ENCODE assay signal across 34 cellular contexts in genomic region chr19:47757617-47758432, GRCh38. TPM values are rescaled to one million over a fixed set of nuclear protein-coding genes. Genes with fewer than 3 reads are reported as not detected.
DNase-seq lines count a peak whose midpoint lies in the region; ATAC-seq and TF ChIP-seq lines count a peak whose summit lies in the region.
"Had no signal": no experiment of that assay in that cellular context is flagged by ENCODE, and none has a peak within 500 bp of the region (broad histone marks: within the 10 kb centered on the region; RNA-seq: fewer than 3 reads in every experiment).

No MANE protein-coding gene starts in this region.

- no peaks in the 10 kb centered on the region for H3K27me3 ChIP-seq in CD4-positive, alpha-beta T cell (ENCODE audit: control insufficient read depth, insufficient read depth, low read length)
- H3K27me3 ChIP-seq in duodenal mucosa (ENCODE audit: control insufficient read depth in 1 of 2, insufficient read depth in 2 of 2, low read length in 2 of 2), result no peaks in the 10 kb centered on the region
- no peaks in the 10 kb centered on the region for H3K27me3 ChIP-seq in mucosa of rectum (ENCODE audit: control insufficient read depth in 2 of 2, insufficient read depth in 2 of 2, low read length in 2 of 2)
- H3K27me3 ChIP-seq in foreskin keratinocyte, result no peaks in the 10 kb centered on the region
- H3K27me3 ChIP-seq: BLaER1 treated with 17β-estradiol and CSF1 and Interleukin-3, amounts not matched to agents 10 nM and 100 nM; esophagus muscularis mucosa; stomach; tibial artery had no signal

- H3K9me3 ChIP-seq in CD4-positive, alpha-beta T cell (ENCODE audit: control insufficient read depth, low read length), result no peaks in the 10 kb centered on the region
- H3K9me3 ChIP-seq in duodenal mucosa (ENCODE audit: control insufficient read depth in 1 of 2, low read length in 2 of 2), result no peaks in the 10 kb centered on the region
- H3K9me3 ChIP-seq in mucosa of rectum (ENCODE audit: control insufficient read depth in 2 of 2, low read length in 2 of 2), result no peaks in the 10 kb centered on the region
- H3K9me3 ChIP-seq: BLaER1 treated with 17β-estradiol and CSF1 and Interleukin-3, amounts not matched to agents 10 nM and 100 nM; esophagus muscularis mucosa; stomach; tibial artery had no signal

- H3K27me3 Mint-ChIP-seq in CD4-positive, alpha-beta T cell, result no peaks in the 10 kb centered on the region
- H3K27me3 Mint-ChIP-seq: activated CD4-positive, alpha-beta T cell treated with anti-CD3 and anti-CD28 coated beads, Interleukin-2, amount 10 ng/mL, durations not matched to agents 7 days and 5 days; effector memory CD8-positive, alpha-beta T cell; IgD-negative memory B cell; naive thymus-derived CD8-positive, alpha-beta T cell had no signal

- H3K27ac ChIP-seq in CD4-positive, alpha-beta T cell (ENCODE audit: low read depth, low read length), result no peak overlapping the region
- H3K27ac ChIP-seq in duodenal mucosa (ENCODE audit: low read depth, low read length), result peak overlapping the region; percentile 88
- peak overlapping the region; percentile 84 to 85 for H3K27ac ChIP-seq in mucosa of rectum (ENCODE audit: low read depth in 2 of 2, low read length in 2 of 2)
- H3K27ac ChIP-seq in foreskin keratinocyte, result no peak overlapping the region
- H3K27ac ChIP-seq: BLaER1 treated with 17β-estradiol and CSF1 and Interleukin-3, amounts not matched to agents 10 nM and 100 nM; coronary artery; esophagus muscularis mucosa; PC-9; skin epidermis; stomach; tibial artery had no signal

- no peak for ATAC-seq in CD4-positive, alpha-beta T cell (ENCODE audit: poor library complexity)
- no peak for ATAC-seq in foreskin keratinocyte
- ATAC-seq: activated T-cell treated with anti-CD3 and anti-CD28 coated beads, Interleukin-2, amount 50 U/mL, for 4 hours; effector memory CD8-positive, alpha-beta T cell; naive thymus-derived CD8-positive, alpha-beta T cell had no signal

- CTCF ChIA-PET in CD4-positive, alpha-beta T cell (lab: Charles Lee), result no interaction called here

- no peak for DNase-seq in CD4-positive, alpha-beta T cell
- DNase-seq in HuH-7 (ENCODE audit: low spot score) (peak; percentile 56), GM19240 (ENCODE audit: insufficient read length, low spot score) (no peak), foreskin keratinocyte (no peak), NCI-H2227 (lab: John Stamatoyannopoulos, UW; ENCODE audit: unreplicated experiment) (no peak)
- DNase-seq: activated CD4-positive, alpha-beta T cell treated with anti-CD3 and anti-CD28 coated beads, Interleukin-2, amount 10 ng/mL, durations not matched to agents 7 days and 5 days; activated gamma-delta T cell treated with Interleukin-2 at 50 U/mL for 16 hours; activated T-cell treated with anti-CD3 and anti-CD28 coated beads, Interleukin-2, amount 50 U/mL, for 4 hours; amniotic stem cell; effector memory CD8-positive, alpha-beta T cell; foreskin melanocyte; hippocampal formation; immature natural killer cell; mesendoderm; naive thymus-derived CD8-positive, alpha-beta T cell; NCI-H1092; NCI-H1694 treated with DMSO at 0.1 percent for 48 hours; NCI-H2171 treated with DMSO at 0.1 percent for 48 hours; NCI-H524; PC-9; SIG-M5; stimulated activated CD8-positive, alpha-beta memory T cell treated with anti-CD3 and anti-CD28 coated beads, Interleukin-4, amount 100 ng/mL, for 48 hours; stomach; SW 1271; tibial artery had no signal

- H3K4me3 ChIP-seq in duodenal mucosa (ENCODE audit: low read depth in 1 of 2, low read length in 2 of 2) (peak overlapping the region in 1 of 2 donors; percentile 0), mucosa of rectum (ENCODE audit: low read length in 2 of 2) (peak overlapping the region in 1 of 2 donors; percentile 16)
- H3K4me3 ChIP-seq: BLaER1 treated with 17β-estradiol and CSF1 and Interleukin-3, amounts not matched to agents 10 nM and 100 nM; coronary artery; esophagus muscularis mucosa; PC-9; skin epidermis; stomach; tibial artery had no signal

- H3K4me1 ChIP-seq in duodenal mucosa (ENCODE audit: control insufficient read depth in 1 of 2, insufficient read depth in 2 of 2, low read length in 2 of 2) (peaks cover 16 to 19% of the 10 kb centered on the region in 2 donors), mucosa of rectum (ENCODE audit: control insufficient read depth in 2 of 2, insufficient read depth in 2 of 2, low read length in 2 of 2) (peaks cover 21 to 27% of the 10 kb centered on the region in 2 donors), foreskin keratinocyte (no peaks in the 10 kb centered on the region)
- H3K4me1 ChIP-seq: stomach, tibial artery had no signal

- POLR2A ChIA-PET in CD4-positive, alpha-beta T cell (lab: Charles Lee), result interaction anchor here (0.7 to 1.9 kb wide), 2 partner anchors 13 to 300 kb away, joined by 3 to 6 read pairs; partner anchors contain the start of gene NOP53

- H3K9me3 Mint-ChIP-seq in CD4-positive, alpha-beta T cell, result no peaks in the 10 kb centered on the region
- H3K9me3 Mint-ChIP-seq: activated CD4-positive, alpha-beta T cell treated with anti-CD3 and anti-CD28 coated beads, Interleukin-2, amount 10 ng/mL, durations not matched to agents 7 days and 5 days; activated T-cell treated with anti-CD3 and anti-CD28 coated beads, Interleukin-2, amount 50 U/mL, for 4 hours; effector memory CD8-positive, alpha-beta T cell; naive thymus-derived CD8-positive, alpha-beta T cell had no signal

- TF ChIP-seq CTCF in CD4-positive, alpha-beta T cell (IDR thresholded peaks at IDR 0.05), result no peak
- no peak for TF ChIP-seq CTCF in foreskin keratinocyte (conservative IDR thresholded peaks at IDR 0.05)

- no peak overlapping the region for H3K4me3 Mint-ChIP-seq in CD4-positive, alpha-beta T cell
- H3K4me3 Mint-ChIP-seq: activated CD4-positive, alpha-beta T cell treated with anti-CD3 and anti-CD28 coated beads, Interleukin-2, amount 10 ng/mL, durations not matched to agents 7 days and 5 days; activated T-cell treated with anti-CD3 and anti-CD28 coated beads, Interleukin-2, amount 50 U/mL, for 4 hours; immature natural killer cell had no signal

- H3K4me1 Mint-ChIP-seq in CD4-positive, alpha-beta T cell (ENCODE audit: low read depth), result peaks cover 11% of the 10 kb centered on the region

- H3K36me3 Mint-ChIP-seq in CD4-positive, alpha-beta T cell (ENCODE audit: low read depth), result peaks cover 56% of the 10 kb centered on the region

- H3K9ac ChIP-seq in duodenal mucosa (ENCODE audit: low read depth in 1 of 2, low read length in 2 of 2) (peak overlapping the region; percentile 55 to 60), mucosa of rectum (ENCODE audit: low read depth in 1 of 2, low read length in 2 of 2) (peak overlapping the region in 1 of 2 donors; percentile 18)
- H3K9ac ChIP-seq: BLaER1 treated with 17β-estradiol and CSF1 and Interleukin-3, amounts not matched to agents 10 nM and 100 nM had no signal

- H3K27ac Mint-ChIP-seq in CD4-positive, alpha-beta T cell, result peak overlapping the region; percentile 37
- H3K27ac Mint-ChIP-seq: activated CD4-positive, alpha-beta T cell treated with anti-CD3 and anti-CD28 coated beads, Interleukin-2, amount 10 ng/mL, durations not matched to agents 7 days and 5 days; effector memory CD8-positive, alpha-beta T cell had no signal

- H3K36me3 ChIP-seq in duodenal mucosa (ENCODE audit: control insufficient read depth in 1 of 2, insufficient read depth in 2 of 2, low read length in 2 of 2) (peaks cover 25 to 49% of the 10 kb centered on the region in 2 donors), mucosa of rectum (ENCODE audit: control insufficient read depth in 2 of 2, insufficient read depth in 2 of 2, low read length in 2 of 2) (peaks cover 36 to 44% of the 10 kb centered on the region in 2 donors)

- intact Hi-C loops in CD4-positive, alpha-beta T cell (cut with DNase I, micrococcal nuclease), result no loop called here

RNA-seq across cellular contexts. Expression of gene NOP53, which starts 12.5 kb away (rescaled TPM):
- total RNA-seq in CD4-positive, alpha-beta T cell, result 1,000 to 10,000 TPM; 1,074 to 1,154 TPM
- total RNA-seq in foreskin keratinocyte, result 73.1 and 76.9 TPM in 2 replicates
- polyA plus RNA-seq in foreskin keratinocyte, result 128 and 142 TPM in 2 replicates

RNA-seq across cellular contexts. Expression of gene SELENOW, which starts 20.7 kb away (rescaled TPM):
- 10 to 100 TPM; 71.6 TPM for total RNA-seq in CD4-positive, alpha-beta T cell
- total RNA-seq in foreskin keratinocyte, result 412 and 470 TPM in 2 replicates
- polyA plus RNA-seq in foreskin keratinocyte, result 523 and 582 TPM in 2 replicates

RNA-seq across cellular contexts. Expression of gene EHD2, which starts 44.6 kb away (rescaled TPM):
- total RNA-seq in CD4-positive, alpha-beta T cell, result under 1 TPM in 1 of 2 experiments, not detected in 1; 0.16 TPM
- total RNA-seq in foreskin keratinocyte, result 70.2 and 74.9 TPM in 2 replicates
- polyA plus RNA-seq in foreskin keratinocyte, result 93.3 and 98.9 TPM in 2 replicates
- total RNA-seq: activated CD4-positive, alpha-beta T cell treated with anti-CD3 and anti-CD28 coated beads, Interleukin-2, amount 10 ng/mL, durations not matched to agents 7 days and 5 days; naive thymus-derived CD8-positive, alpha-beta T cell had no signal
- polyA plus RNA-seq: IgD-negative memory B cell; immature natural killer cell; naive thymus-derived CD8-positive, alpha-beta T cell had no signal

RNA-seq across cellular contexts. Expression of gene TPRX1, which starts 46.5 kb away (rescaled TPM):
- total RNA-seq in CD4-positive, alpha-beta T cell, result not detected
- not detected in 2 replicates for total RNA-seq in foreskin keratinocyte
- polyA plus RNA-seq in foreskin keratinocyte, result not detected in 2 replicates
- total RNA-seq: activated CD4-positive, alpha-beta T cell treated with anti-CD3 and anti-CD28 coated beads, Interleukin-2, amount 10 ng/mL, durations not matched to agents 7 days and 5 days; activated T-cell treated with anti-CD3 and anti-CD28 coated beads, Interleukin-2, amount 50 U/mL, for 4 hours; esophagus muscularis mucosa; naive thymus-derived CD8-positive, alpha-beta T cell; osteocyte; PC-9; renal cortical epithelial cell; stomach had no signal
- polyA plus RNA-seq: IgD-negative memory B cell; immature natural killer cell; naive thymus-derived CD8-positive, alpha-beta T cell; stomach had no signal

Comparison
In these comparisons a context has a peak if more than half of its experiments do, and no peak if none do; other contexts are left out.
1. H3K27ac ChIP-seq: peak in duodenal mucosa (single experiment) and mucosa of rectum (2 of 2); none in CD4-positive, alpha-beta T cell (single experiment) and foreskin keratinocyte (single experiment).
2. RNA of gene NOP53, which starts 12.5 kb away (total RNA-seq): 1,074 to 1,154 TPM in CD4-positive, alpha-beta T cell; 73.1 to 76.9 TPM in foreskin keratinocyte; every median in the first group is over 10 times any median in the second.
3. RNA of gene EHD2, which starts 44.6 kb away (total RNA-seq): 70.2 to 74.9 TPM in foreskin keratinocyte; 0.16 TPM in CD4-positive, alpha-beta T cell; every median in the first group is over 10 times any median in the second.